In the genomic region with DNA sequence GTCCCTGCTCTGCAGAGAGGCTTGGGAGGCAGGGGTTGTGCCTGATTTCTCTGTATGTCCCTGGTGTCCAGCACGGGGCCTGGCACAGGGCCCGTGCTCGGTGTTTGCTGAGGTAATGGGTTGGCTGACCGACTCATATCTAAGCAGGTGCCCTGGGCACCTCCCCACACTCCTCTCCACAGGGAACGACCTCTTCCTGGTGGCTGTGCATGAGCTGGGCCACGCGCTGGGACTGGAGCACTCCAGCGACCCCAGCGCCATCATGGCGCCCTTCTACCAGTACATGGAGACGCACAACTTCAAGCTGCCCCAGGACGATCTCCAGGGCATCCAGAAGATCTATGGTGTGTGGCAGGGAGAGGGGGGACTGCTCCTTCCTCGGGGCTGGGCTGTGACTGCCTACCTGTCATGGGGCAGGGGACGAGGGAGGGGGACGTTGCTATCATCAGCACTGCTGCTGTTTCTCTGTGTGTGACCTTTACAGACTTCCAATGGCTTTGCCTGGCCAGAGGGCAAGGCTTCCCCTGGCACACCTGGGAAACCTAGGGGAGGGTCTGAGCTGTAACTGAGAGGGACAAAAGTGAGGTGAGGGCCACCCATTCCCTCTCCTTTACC, we compare ENCODE assay signal across 12 cellular contexts. TPM values are rescaled to one million over a fixed set of nuclear protein-coding genes. Genes with fewer than 3 reads are reported as not detected.
DNase-seq lines count a peak whose midpoint lies in the region; ATAC-seq, FAIRE-seq and TF ChIP-seq lines count a peak whose summit lies in the region.
"Had no signal": no experiment of that assay in that cellular context is flagged by ENCODE, and none has a peak within 500 bp of the region (broad histone marks: within the 10 kb centered on the region; RNA-seq: fewer than 3 reads in every experiment).

No MANE protein-coding gene starts in this region.

- H3K27me3 Mint-ChIP-seq in H9 (ENCODE audit: low read depth), result no peaks in the 10 kb centered on the region; the same call in none of the 2 replicates
- no peaks in the 10 kb centered on the region for H3K27me3 Mint-ChIP-seq in T-helper 17 cell
- no peaks in the 10 kb centered on the region for H3K27me3 Mint-ChIP-seq in activated CD4-positive, alpha-beta T cell treated with anti-CD3 and anti-CD28 coated beads, Interleukin-2, amount 10 ng/mL, durations not matched to agents 24 days and 14 days
- H3K27me3 Mint-ChIP-seq: activated CD4-positive, alpha-beta memory T cell treated with anti-CD3 and anti-CD28 coated beads, Interleukin-2, amount 10 ng/mL, durations not matched to agents 7 days and 5 days; CD4-positive, CD25-positive, alpha-beta regulatory T cell had no signal

- H4K91ac ChIP-seq in H9 (ENCODE audit: insufficient read length, low read depth, low read length), result peak overlapping the region; percentile 93

- H4K8ac ChIP-seq in H9 (replicated peaks; ENCODE audit: insufficient read length, low read depth, low read length), result no peak overlapping the region

- H3K27me3 ChIP-seq in H9 (ENCODE audit: insufficient read depth, low read length) (no peaks in the 10 kb centered on the region), rectal smooth muscle tissue (ENCODE audit: control insufficient read depth, insufficient read depth, low read length) (no peaks in the 10 kb centered on the region)
- H3K27me3 ChIP-seq: neutrophil had no signal

- peaks cover 60 to 61% of the 10 kb centered on the region in 2 experiments for H3K4me1 Mint-ChIP-seq in H9
- peaks cover 22% of the 10 kb centered on the region for H3K4me1 Mint-ChIP-seq in T-helper 17 cell
- H3K4me1 Mint-ChIP-seq in activated CD4-positive, alpha-beta T cell treated with anti-CD3 and anti-CD28 coated beads, Interleukin-2, amount 10 ng/mL, durations not matched to agents 24 days and 14 days, result peaks cover 4% of the 10 kb centered on the region
- H3K4me1 Mint-ChIP-seq: activated CD4-positive, alpha-beta memory T cell treated with anti-CD3 and anti-CD28 coated beads, Interleukin-2, amount 10 ng/mL, durations not matched to agents 7 days and 5 days had no signal

- H3K36me3 ChIP-seq in kidney (ENCODE audit: control insufficient read depth in 1 of 2, insufficient read depth in 2 of 2, low read length in 2 of 2), result peaks cover 4% of the 10 kb centered on the region in 2 donors
- H3K36me3 ChIP-seq in rectal smooth muscle tissue (ENCODE audit: control insufficient read depth, insufficient read depth, low read length), result no peaks in the 10 kb centered on the region

- no peak overlapping the region for H2AFZ ChIP-seq in H9 (ENCODE audit: low read length)

- H3K14ac ChIP-seq in H9 (ENCODE audit: insufficient read depth, low read length), result peak overlapping the region; percentile 93

- H2BK15ac ChIP-seq in H9 (ENCODE audit: low read depth, low read length), result no peak overlapping the region

- peak overlapping the region; percentile 54 for H3K9ac ChIP-seq in H9 (ENCODE audit: extremely low read depth, insufficient read length, low read length)
- peak overlapping the region; percentile 12 to 99 for H3K9ac ChIP-seq in kidney (ENCODE audit: low read length in 2 of 2)
- H3K9ac ChIP-seq in rectal smooth muscle tissue (ENCODE audit: low read length), result no peak overlapping the region

- peak overlapping the region; percentile 2 for H3K56ac ChIP-seq in H9 (ENCODE audit: insufficient read length, low read depth, low read length)

- no peak for TF ChIP-seq CTCF in H9 (conservative IDR thresholded peaks at IDR 0.05)
- TF ChIP-seq CTCF in kidney (IDR thresholded peaks at IDR 0.05; ENCODE audit: borderline replicate concordance, extremely low read depth, insufficient read depth), result no peak

- DNase-seq in H9 (no peak), T-helper 17 cell (no peak), kidney (peak; percentile 88), DMS 273 (lab: John Stamatoyannopoulos, UW; ENCODE audit: unreplicated experiment) (no peak), NCI-H2107 (lab: John Stamatoyannopoulos, UW) (no peak)
- DNase-seq in activated CD4-positive, alpha-beta T cell treated with anti-CD3 and anti-CD28 coated beads, Interleukin-2, amount 10 ng/mL, durations not matched to agents 24 days and 14 days, result no peak
- DNase-seq: activated CD4-positive, alpha-beta memory T cell treated with anti-CD3 and anti-CD28 coated beads, Interleukin-2, amount 10 ng/mL, durations not matched to agents 7 days and 5 days; CD4-positive, CD25-positive, alpha-beta regulatory T cell had no signal

- peak overlapping the region; percentile 53 to 62 for H3K4me3 ChIP-seq in kidney (ENCODE audit: low read length in 2 of 2)
- peak overlapping the region; percentile 14 for H3K4me3 ChIP-seq in rectal smooth muscle tissue (ENCODE audit: low read length)

- no peak for FAIRE-seq in kidney (lab: Jason Lieb, UNC)
- FAIRE-seq: GM12891 had no signal

- H4K20me1 ChIP-seq in H9 (ENCODE audit: control insufficient read depth, insufficient read depth, insufficient read length), result no peaks in the 10 kb centered on the region

- peak overlapping the region; percentile 88 for H2BK12ac ChIP-seq in H9 (ENCODE audit: insufficient read length, low read depth, low read length)

- no peak overlapping the region for H3K23ac ChIP-seq in H9 (ENCODE audit: insufficient read length, low read depth, low read length)

- H3K4me3 Mint-ChIP-seq in H9 (peak overlapping the region; percentile 45 to 73; a peak in 4 of 5 replicates), T-helper 17 cell (no peak overlapping the region)
- no peak overlapping the region for H3K4me3 Mint-ChIP-seq in activated CD4-positive, alpha-beta T cell treated with anti-CD3 and anti-CD28 coated beads, Interleukin-2, amount 10 ng/mL, durations not matched to agents 24 days and 14 days
- H3K4me3 Mint-ChIP-seq: activated CD4-positive, alpha-beta memory T cell treated with anti-CD3 and anti-CD28 coated beads, Interleukin-2, amount 10 ng/mL, durations not matched to agents 7 days and 5 days had no signal

- H3K4me1 ChIP-seq in H9 (ENCODE audit: insufficient read depth, low read length) (peaks cover 13% of the 10 kb centered on the region; the same call in 1 of the 2 replicates), kidney (ENCODE audit: control insufficient read depth in 1 of 2, insufficient read depth in 1 of 2, low read depth in 1 of 2, low read length in 2 of 2) (peaks cover 22 to 36% of the 10 kb centered on the region in 2 donors), rectal smooth muscle tissue (ENCODE audit: control insufficient read depth, insufficient read depth, low read length) (peaks cover 13% of the 10 kb centered on the region)

- no CpG with 5 or more reads among the region's 15 CpGs for WGBS in H9 (ENCODE audit: extremely low coverage, insufficient read length, low lambda C conversion rate)

- H3K27ac ChIP-seq in H9 (ENCODE audit: insufficient read length, low read depth, low read length), result peak overlapping the region; percentile 94
- H3K27ac ChIP-seq in kidney (ENCODE audit: low read depth in 2 of 2, low read length in 2 of 2), result peak overlapping the region; percentile 99 to 100
- H3K27ac ChIP-seq in rectal smooth muscle tissue (ENCODE audit: low read depth, low read length), result peak overlapping the region; percentile 82
- H3K27ac ChIP-seq: neutrophil had no signal

- ATAC-seq in T-helper 17 cell (no peak), HG03135 (IDR thresholded peaks at IDR 0.05; ENCODE audit: unreplicated experiment) (no peak)

- peak overlapping the region; percentile 46 for H4K5ac ChIP-seq in H9 (ENCODE audit: insufficient read length, low read depth, low read length)

- peak overlapping the region; percentile 9 for H3K4me2 ChIP-seq in H9 (ENCODE audit: insufficient read depth, insufficient read length, low read length)

- peaks cover 0 to 40% (median 21%) of the 10 kb centered on the region in 3 experiments; a peak in 5 of 7 replicates for H3K36me3 Mint-ChIP-seq in H9 (ENCODE audit: insufficient read depth in 1 of 3, low read depth in 3 of 3)
- H3K36me3 Mint-ChIP-seq in T-helper 17 cell (ENCODE audit: low read depth), result peaks cover 10% of the 10 kb centered on the region
- H3K36me3 Mint-ChIP-seq in activated CD4-positive, alpha-beta T cell treated with anti-CD3 and anti-CD28 coated beads, Interleukin-2, amount 10 ng/mL, durations not matched to agents 24 days and 14 days (ENCODE audit: low read depth), result peaks cover 13% of the 10 kb centered on the region

- no peaks in the 10 kb centered on the region for H3K9me3 ChIP-seq in H9 (ENCODE audit: control insufficient read depth, low read depth, low read length)
- H3K9me3 ChIP-seq in T-helper 17 cell (ENCODE audit: control insufficient read depth, low read length, poor library complexity, severe bottlenecking), result no peaks in the 10 kb centered on the region
- H3K9me3 ChIP-seq in kidney (ENCODE audit: control insufficient read depth in 1 of 2, low read length in 2 of 2), result no peaks in the 10 kb centered on the region
- H3K9me3 ChIP-seq: neutrophil had no signal

- H3T11ph ChIP-seq in H9 (ENCODE audit: low read length), result peak overlapping the region; percentile 48

- H3K4ac ChIP-seq in H9 (ENCODE audit: low read depth, low read length), result peak overlapping the region; percentile 91

- no peaks in the 10 kb centered on the region for H3K23me2 ChIP-seq in H9 (ENCODE audit: insufficient read length, low read depth, low read length, poor library complexity, severe bottlenecking)

- H2BK120ac ChIP-seq in H9 (ENCODE audit: low read depth, low read length, poor library complexity, severe bottlenecking), result peak overlapping the region; percentile 61

- intact Hi-C loops in kidney (cut with DNase I), result no loop called here
- intact Hi-C loops in activated CD4-positive, alpha-beta T cell treated with anti-CD3 and anti-CD28 coated beads, Interleukin-2, amount 10 ng/mL, durations not matched to agents 24 days and 14 days (cut with micrococcal nuclease), result no loop called here

- peak overlapping the region; percentile 10 for H2AK5ac ChIP-seq in H9 (ENCODE audit: insufficient read length, low read length)

- H2BK5ac ChIP-seq in H9 (ENCODE audit: insufficient read length, low read length), result peak overlapping the region; percentile 91

- H3K27ac Mint-ChIP-seq in H9 (peak overlapping the region; percentile 99 to 100 (median 99)), T-helper 17 cell (peak overlapping the region; percentile 86)
- H3K27ac Mint-ChIP-seq in activated CD4-positive, alpha-beta T cell treated with anti-CD3 and anti-CD28 coated beads, Interleukin-2, amount 10 ng/mL, durations not matched to agents 24 days and 14 days, result no peak overlapping the region
- H3K27ac Mint-ChIP-seq: activated CD4-positive, alpha-beta memory T cell treated with anti-CD3 and anti-CD28 coated beads, Interleukin-2, amount 10 ng/mL, durations not matched to agents 7 days and 5 days had no signal

- H3K9me3 Mint-ChIP-seq in H9, result no peaks in the 10 kb centered on the region
- H3K9me3 Mint-ChIP-seq in activated CD4-positive, alpha-beta T cell treated with anti-CD3 and anti-CD28 coated beads, Interleukin-2, amount 10 ng/mL, durations not matched to agents 24 days and 14 days, result no peaks in the 10 kb centered on the region
- H3K9me3 Mint-ChIP-seq: activated CD4-positive, alpha-beta memory T cell treated with anti-CD3 and anti-CD28 coated beads, Interleukin-2, amount 10 ng/mL, durations not matched to agents 7 days and 5 days; CD4-positive, CD25-positive, alpha-beta regulatory T cell had no signal

- H2BK20ac ChIP-seq in H9 (ENCODE audit: low read depth, low read length, poor library complexity, severe bottlenecking), result no peak overlapping the region

- no peaks in the 10 kb centered on the region for H3K79me1 ChIP-seq in H9 (ENCODE audit: insufficient read depth, low read depth, low read length, poor library complexity, severe bottlenecking)

- H3K79me2 ChIP-seq in H9 (ENCODE audit: insufficient read depth, low read length), result no peaks in the 10 kb centered on the region

- H3K18ac ChIP-seq in H9 (ENCODE audit: insufficient read length, low read depth, low read length), result peak overlapping the region; percentile 96

RNA-seq across cellular contexts. Expression of gene MMP24OS, which starts 14.2 kb away (rescaled TPM):
- total RNA-seq in H9 (2021) (43.8 and 45.6 TPM in 2 replicates), T-helper 17 cell (10 to 100 TPM; 60.8 to 64.4 TPM), kidney (127 TPM)
- polyA plus RNA-seq in kidney (ENCODE audit: insufficient read depth, low read depth, low replicate concordance), result 248 TPM
- total RNA-seq in activated CD4-positive, alpha-beta T cell treated with anti-CD3 and anti-CD28 coated beads, Interleukin-2, amount 10 ng/mL, durations not matched to agents 24 days and 14 days, result 26.2 and 27.3 TPM in 2 replicates

RNA-seq across cellular contexts. Expression of gene EIF6, which starts 20.9 kb away (rescaled TPM):
- 150 and 154 TPM in 2 replicates for total RNA-seq in H9 (2021)
- 10 to 100 TPM; 39.4 to 43.6 TPM for total RNA-seq in T-helper 17 cell
- 114 TPM for total RNA-seq in kidney
- 254 TPM for polyA plus RNA-seq in kidney (ENCODE audit: insufficient read depth, low read depth, low replicate concordance)
- 211 and 216 TPM in 2 replicates for total RNA-seq in activated CD4-positive, alpha-beta T cell treated with anti-CD3 and anti-CD28 coated beads, Interleukin-2, amount 10 ng/mL, durations not matched to agents 24 days and 14 days

RNA-seq across cellular contexts. Expression of gene FAM83C, which starts 28.5 kb away (rescaled TPM):
- not detected in 2 replicates for total RNA-seq in H9 (2021)
- not detected for total RNA-seq in T-helper 17 cell
- not detected for total RNA-seq in kidney
- polyA plus RNA-seq in kidney (ENCODE audit: insufficient read depth, low read depth, low replicate concordance), result not detected
- total RNA-seq in activated CD4-positive, alpha-beta T cell treated with anti-CD3 and anti-CD28 coated beads, Interleukin-2, amount 10 ng/mL, durations not matched to agents 24 days and 14 days, result not detected in 2 replicates
- total RNA-seq: activated CD4-positive, alpha-beta memory T cell treated with anti-CD3 and anti-CD28 coated beads, Interleukin-2, amount 10 ng/mL, durations not matched to agents 7 days and 5 days; CD4-positive, CD25-positive, alpha-beta regulatory T cell had no signal
- polyA plus RNA-seq: CD4-positive, CD25-positive, alpha-beta regulatory T cell had no signal

RNA-seq across cellular contexts. Expression of gene MMP24, which starts 37.2 kb away (rescaled TPM):
- 23.0 and 24.7 TPM in 2 replicates for total RNA-seq in H9 (2021)
- under 1 TPM; 0.15 to 0.16 TPM for total RNA-seq in T-helper 17 cell
- total RNA-seq in kidney, result 12.4 TPM
- polyA plus RNA-seq in kidney (ENCODE audit: insufficient read depth, low read depth, low replicate concordance), result 10.7 TPM
- 0.05 TPM in 1 of 2 replicates, not detected in the other for total RNA-seq in activated CD4-positive, alpha-beta T cell treated with anti-CD3 and anti-CD28 coated beads, Interleukin-2, amount 10 ng/mL, durations not matched to agents 24 days and 14 days
- total RNA-seq: activated CD4-positive, alpha-beta memory T cell treated with anti-CD3 and anti-CD28 coated beads, Interleukin-2, amount 10 ng/mL, durations not matched to agents 7 days and 5 days; CD4-positive, CD25-positive, alpha-beta regulatory T cell had no signal

Comparison
In these comparisons a context has a peak if more than half of its experiments do, and no peak if none do; other contexts are left out.
1. H3K4me3 Mint-ChIP-seq: peak in H9 (2 of 2); none in T-helper 17 cell (single experiment) and activated CD4-positive, alpha-beta T cell treated with anti-CD3 and anti-CD28 coated beads, Interleukin-2, amount 10 ng/mL, durations not matched to agents 24 days and 14 days (single experiment).
2. Peak in every context shown above with its lines, with median percentiles within 50 percentile points of each other: H3K27ac ChIP-seq.